8 cellular contexts compared by ENCODE assay signal in the genomic region with DNA sequence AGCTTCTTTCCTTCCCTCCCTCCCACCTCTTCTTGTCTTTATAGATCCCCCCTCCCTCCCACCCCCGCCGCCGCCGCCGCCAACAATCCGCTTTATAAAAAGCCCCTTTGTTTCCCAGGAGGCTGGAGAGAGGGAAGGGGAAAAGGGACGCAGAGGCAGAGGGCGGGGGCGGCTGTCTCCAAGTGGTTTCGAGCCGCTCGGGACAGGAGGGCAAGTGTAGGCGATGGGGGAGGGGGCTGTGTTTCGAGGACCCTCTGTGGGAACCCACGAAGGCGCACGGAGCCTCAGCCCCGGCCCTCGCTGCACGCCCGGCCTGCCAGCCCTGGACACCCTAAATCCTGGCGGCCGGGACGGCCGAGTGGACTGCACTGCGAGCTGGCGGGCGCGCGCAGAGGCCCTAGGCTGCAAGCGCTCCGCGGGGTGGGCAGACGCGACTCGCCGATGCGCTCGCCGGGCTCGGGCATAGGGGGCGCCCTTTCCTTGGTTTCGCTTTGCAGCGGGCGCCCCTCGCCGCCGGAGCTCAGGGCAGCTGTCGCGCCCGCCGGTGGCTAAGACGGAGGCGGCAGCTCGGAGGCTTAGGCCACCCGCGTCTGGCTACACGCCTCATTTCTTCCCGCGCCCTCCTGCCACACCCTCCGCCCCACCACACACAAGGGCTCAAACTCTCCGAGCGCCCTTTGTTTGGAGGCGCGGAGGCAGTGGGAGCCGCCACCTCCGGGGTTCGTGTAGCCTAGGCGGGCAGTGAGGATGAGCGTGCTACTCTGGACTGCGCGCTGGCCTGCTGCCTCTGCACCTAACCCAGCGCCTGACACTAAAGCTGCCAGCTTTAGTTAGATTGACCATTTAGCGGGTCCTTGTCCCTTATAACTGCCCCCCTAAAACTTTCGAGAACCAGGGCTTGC. TPM values are rescaled to one million over a fixed set of nuclear protein-coding genes. Genes with fewer than 3 reads are reported as not detected.
DNase-seq lines count a peak whose midpoint lies in the region; ATAC-seq, FAIRE-seq and TF ChIP-seq lines count a peak whose summit lies in the region.

No MANE protein-coding gene starts in this region.

- H2AFZ ChIP-seq in ACC112 (ENCODE audit: low read length, unreplicated experiment) = no peak overlapping the region
- peak overlapping the region; percentile 76 for H2AFZ ChIP-seq in GM23338
- H2AFZ ChIP-seq in PC-9 = peak overlapping the region; percentile 87
- H2AFZ ChIP-seq in neural cell (ENCODE audit: low read depth, low read length) = no peak overlapping the region

- CTCF ChIA-PET in PC-9 (lab: Charles Lee) = interaction anchor here (0.7 to 1.4 kb wide), 3 partner anchors 117 to 346 kb away, joined by 3 to 4 read pairs (median 3); no protein-coding TSS in a partner anchor
- CTCF ChIA-PET in activated naive CD4-positive, alpha-beta T cell treated with anti-CD3 and anti-CD28 coated beads for 36 hours (lab: Charles Lee) = interaction anchor here (1.0 to 1.3 kb wide), 5 partner anchors 11 to 180 kb away, joined by 3 to 4 read pairs (median 3); no protein-coding TSS in a partner anchor

- H3K36me3 ChIP-seq in ACC112 (ENCODE audit: insufficient read depth, low read length) (no peaks in the 10 kb centered on the region), GM23338 (ENCODE audit: insufficient read depth) (no peaks in the 10 kb centered on the region), PC-9 (ENCODE audit: low read depth) (no peaks in the 10 kb centered on the region), neural cell (ENCODE audit: insufficient read depth, low read length) (no peaks in the 10 kb centered on the region)

- peak overlapping the region; percentile 54 for H3K9ac ChIP-seq in neural cell (ENCODE audit: low read length)

- TF ChIP-seq CTCF in GM23338 (conservative IDR thresholded peaks at IDR 0.05; ENCODE audit: low read depth in 2 of 2) (peak in 1 of 2 experiments; percentile 67; a peak in 3 of 4 replicates), PC-9 (conservative IDR thresholded peaks at IDR 0.05) (peak; percentile 71), neural cell (IDR thresholded peaks at IDR 0.05; ENCODE audit: poor library complexity, severe bottlenecking) (peak; percentile 80), type B pancreatic cell (conservative IDR thresholded peaks at IDR 0.05) (peak; percentile 78)

- BruUV-seq in PC-9 (replicated peaks; lab: Mats Ljungman, UMichigan) = no TSS peak

- H3F3A ChIP-seq in GM23338 (replicated peaks; ENCODE audit: low read depth) (no peaks in the 10 kb centered on the region), PC-9 (ENCODE audit: insufficient read depth, low read depth) (peaks cover 6% of the 10 kb centered on the region; the same call in 1 of the 2 replicates), neural cell (ENCODE audit: insufficient read depth, low read length, poor library complexity, severe bottlenecking) (no peaks in the 10 kb centered on the region)

- H3K36me3 Mint-ChIP-seq in GM23338 (ENCODE audit: low read depth) (no peaks in the 10 kb centered on the region), type B pancreatic cell (no peaks in the 10 kb centered on the region)
- no peaks in the 10 kb centered on the region for H3K36me3 Mint-ChIP-seq in activated naive CD4-positive, alpha-beta T cell treated with anti-CD3 and anti-CD28 coated beads for 36 hours (ENCODE audit: low read depth)

- no peak for TF ChIP-seq EP300 in neural cell (conservative IDR thresholded peaks at IDR 0.05; ENCODE audit: poor library complexity, severe bottlenecking)

- H3K9me3 Mint-ChIP-seq in GM23338 (no peaks in the 10 kb centered on the region), type B pancreatic cell (no peaks in the 10 kb centered on the region)
- no peaks in the 10 kb centered on the region for H3K9me3 Mint-ChIP-seq in activated naive CD4-positive, alpha-beta T cell treated with anti-CD3 and anti-CD28 coated beads for 36 hours

- POLR2A ChIA-PET in PC-9 (lab: Charles Lee; ENCODE audit: unreplicated experiment) = no interaction called here

- peaks cover 18% of the 10 kb centered on the region for H3K79me2 ChIP-seq in ACC112 (ENCODE audit: control insufficient read depth, insufficient read depth, low read length, unreplicated experiment)
- no peaks in the 10 kb centered on the region for H3K79me2 ChIP-seq in GM23338 (replicated peaks; ENCODE audit: insufficient read depth)
- H3K79me2 ChIP-seq in PC-9 (ENCODE audit: low read depth) = no peaks in the 10 kb centered on the region
- H3K79me2 ChIP-seq in neural cell (replicated peaks; ENCODE audit: insufficient read depth, low read length) = no peaks in the 10 kb centered on the region

- H3K9me3 ChIP-seq in PC-9 (ENCODE audit: insufficient read depth, low read depth) (no peaks in the 10 kb centered on the region), neural cell (ENCODE audit: low read length) (no peaks in the 10 kb centered on the region)

- H3K4me3 ChIP-seq in ACC112 (ENCODE audit: low read depth, low read length) (peak overlapping the region; percentile 87), GM23338 (peak overlapping the region; percentile 58), PC-9 (peak overlapping the region; percentile 92), neural cell (ENCODE audit: low read length) (peak overlapping the region; percentile 74)

- peaks cover 10% of the 10 kb centered on the region for H3K4me1 Mint-ChIP-seq in GM23338
- peaks cover 16% of the 10 kb centered on the region for H3K4me1 Mint-ChIP-seq in activated naive CD4-positive, alpha-beta T cell treated with anti-CD3 and anti-CD28 coated beads for 36 hours (ENCODE audit: low read depth)
- H3K4me1 Mint-ChIP-seq in type B pancreatic cell (ENCODE audit: unreplicated experiment) = no peaks in the 10 kb centered on the region

- peak; percentile 67 for TF ChIP-seq RAD21 in neural cell (conservative IDR thresholded peaks at IDR 0.05)

- peak overlapping the region; percentile 86 for H3K4me2 ChIP-seq in GM23338
- H3K4me2 ChIP-seq in PC-9 = peak overlapping the region; percentile 99
- no peak overlapping the region for H3K4me2 ChIP-seq in neural cell (ENCODE audit: low read length)

- H3K27ac ChIP-seq in ACC112 (ENCODE audit: low read depth, low read length) = peak overlapping the region; percentile 75
- no peak overlapping the region for H3K27ac ChIP-seq in GM23338 (ENCODE audit: low read depth)
- no peak overlapping the region for H3K27ac ChIP-seq in PC-9
- no peak overlapping the region for H3K27ac ChIP-seq in neural cell (ENCODE audit: low read length)

- H4K20me1 ChIP-seq in GM23338 (replicated peaks; ENCODE audit: insufficient read depth) (no peaks in the 10 kb centered on the region), PC-9 (ENCODE audit: insufficient read depth) (no peaks in the 10 kb centered on the region), neural cell (ENCODE audit: insufficient read depth) (no peaks in the 10 kb centered on the region)

- intact Hi-C loops in PC-9 (cut with micrococcal nuclease; ENCODE audit: unreplicated experiment) = loop anchor here (2.0 to 10.0 kb wide), 3 partner anchors 119 to 351 kb away; no protein-coding TSS in a partner anchor
- intact Hi-C loops in activated naive CD4-positive, alpha-beta T cell treated with anti-CD3 and anti-CD28 coated beads for 36 hours (cut with micrococcal nuclease) = loop anchor here (1.0 to 10.0 kb wide), 7 partner anchors 117 to 1029 kb away; a partner anchor contains a TSS

- peak; percentile 73 for DNase-seq in GM23338 (ENCODE audit: low spot score)
- DNase-seq in PC-9 = peak in 1 of 2 experiments; percentile 74
- peak; percentile 70 for DNase-seq in activated naive CD4-positive, alpha-beta T cell treated with anti-CD3 and anti-CD28 coated beads for 36 hours
- DNase-seq in frontal cortex (ENCODE audit: low spot score in 2 of 2) = peak; percentile 50 to 61
- peak; percentile 84 for DNase-seq in type B pancreatic cell (ENCODE audit: extremely low spot score, unreplicated experiment)
- DNase-seq in GM19238 (ENCODE audit: insufficient read length, low spot score) = no peak

- H3K4me3 Mint-ChIP-seq in GM23338 (peak overlapping the region; percentile 72), type B pancreatic cell (peak overlapping the region; percentile 86)
- H3K4me3 Mint-ChIP-seq in activated naive CD4-positive, alpha-beta T cell treated with anti-CD3 and anti-CD28 coated beads for 36 hours = peak overlapping the region; percentile 75

- FAIRE-seq in frontal cortex (lab: Jason Lieb, UNC) = no peak

- no peaks in the 10 kb centered on the region for H3K9me2 ChIP-seq in GM23338 (ENCODE audit: insufficient read depth)
- H3K9me2 ChIP-seq in PC-9 (ENCODE audit: insufficient read depth) = no peaks in the 10 kb centered on the region
- H3K9me2 ChIP-seq in neural cell (ENCODE audit: insufficient read depth, low read length) = no peaks in the 10 kb centered on the region

- H3K4me1 ChIP-seq in ACC112 (ENCODE audit: control insufficient read depth, insufficient read depth, low read length, unreplicated experiment) (peaks cover 7% of the 10 kb centered on the region), GM23338 (ENCODE audit: insufficient read depth) (no peaks in the 10 kb centered on the region; the same call in 1 of the 2 replicates), PC-9 (replicated peaks; ENCODE audit: insufficient read depth) (peaks cover 7% of the 10 kb centered on the region; the same call in 1 of the 2 replicates)

- H3K27me3 Mint-ChIP-seq in GM23338 (ENCODE audit: insufficient read depth, low read depth, poor library complexity) (peaks cover 58% of the 10 kb centered on the region), type B pancreatic cell (peaks cover 35% of the 10 kb centered on the region)
- peaks cover 14% of the 10 kb centered on the region for H3K27me3 Mint-ChIP-seq in activated naive CD4-positive, alpha-beta T cell treated with anti-CD3 and anti-CD28 coated beads for 36 hours (ENCODE audit: low read depth)

- ATAC-seq in GM23338 = peak; percentile 22

- peaks cover 3% of the 10 kb centered on the region; the same call in 1 of the 2 replicates for H3K27me3 ChIP-seq in ACC112 (ENCODE audit: insufficient read depth, low read length)
- peaks cover 65% of the 10 kb centered on the region for H3K27me3 ChIP-seq in GM23338 (ENCODE audit: insufficient read depth)
- H3K27me3 ChIP-seq in PC-9 (ENCODE audit: insufficient read depth, low read depth) = peaks cover 17% of the 10 kb centered on the region; the same call in 1 of the 2 replicates
- peaks cover 31% of the 10 kb centered on the region for H3K27me3 ChIP-seq in neural cell (ENCODE audit: insufficient read depth, low read depth, low read length)

- H3K27ac Mint-ChIP-seq in GM23338 = no peak overlapping the region
- no peak overlapping the region for H3K27ac Mint-ChIP-seq in activated naive CD4-positive, alpha-beta T cell treated with anti-CD3 and anti-CD28 coated beads for 36 hours
- H3K27ac Mint-ChIP-seq in type B pancreatic cell = peak overlapping the region; percentile 46

TF ChIP-seq in neural cell, 6 proteins besides CTCF, POLR2A, EP300 and RAD21 (continues in another document):
- peak; percentile 24 for TF ChIP-seq POLR2AphosphoS5 (IDR thresholded peaks at IDR 0.05)

RNA-seq across cellular contexts. Expression of a gene that starts 2.2 kb away (rescaled TPM):
- 0.19 and 0.21 TPM in 2 replicates for total RNA-seq in GM23338 (2014; rRNA removed; shearing (Covaris generic))
- polyA plus RNA-seq in GM23338 (2016; fragmentation: Nextera tagmentation; extraction: Ambion mirVana) = 0.12 and 0.13 TPM in 2 replicates
- total RNA-seq in PC-9 (2021) = 1.5 and 2.5 TPM in 2 replicates
- total RNA-seq in activated naive CD4-positive, alpha-beta T cell treated with anti-CD3 and anti-CD28 coated beads for 36 hours = 1 to 10 TPM; 1.7 to 1.8 TPM
- 2.4 TPM for total RNA-seq in frontal cortex
- 1.4 and 2.0 TPM in 2 replicates for polyA plus RNA-seq in neural cell
- polyA minus RNA-seq in neural cell = 0.73 and 0.93 TPM in 2 replicates
- 3.0 and 7.0 TPM in 2 replicates for total RNA-seq in type B pancreatic cell (ENCODE audit: low replicate concordance)

Comparison
In these comparisons a context has a peak if more than half of its experiments do, and no peak if none do; other contexts are left out.
1. H2AFZ ChIP-seq: peak in GM23338 (single experiment) and PC-9 (single experiment); none in ACC112 (single experiment) and neural cell (single experiment).
2. Peak in every context shown above with its lines, with median percentiles within 50 percentile points of each other: H3K4me3 ChIP-seq and H3K4me3 Mint-ChIP-seq.